Comparison of ENCODE assay signal across 17 cellular contexts in the genomic region with DNA sequence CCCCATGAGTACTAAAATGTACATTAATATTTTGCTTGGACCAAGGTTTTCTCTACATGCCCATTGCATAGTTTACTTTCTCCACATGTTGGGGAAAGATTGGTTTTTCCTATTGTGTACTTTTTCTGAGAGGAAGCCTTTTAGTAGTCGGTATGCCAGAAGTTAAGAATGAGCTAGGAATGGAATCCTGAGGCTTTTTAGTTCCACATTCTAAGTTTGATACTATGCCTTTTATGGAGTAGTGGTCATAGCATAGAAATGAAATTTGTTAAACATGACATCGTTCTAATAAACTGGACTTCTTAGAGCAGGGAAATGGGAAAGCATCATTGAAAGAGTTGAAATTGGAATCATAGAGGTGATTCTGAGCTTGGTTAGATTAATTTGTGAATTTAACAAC.
A peak's percentile ranks its signal among the peaks of the same experiment; 100 is the strongest.
DNase-seq lines count a peak whose midpoint lies in the region; ATAC-seq and TF ChIP-seq lines count a peak whose summit lies in the region.
"Had no signal": no experiment of that assay in that cellular context is flagged by ENCODE, and none has a peak within 500 bp of the region (broad histone marks: within the 10 kb centered on the region; RNA-seq: fewer than 3 reads in every experiment).

No MANE protein-coding gene starts in this region.

- H2AFZ ChIP-seq in IMR-90 (replicated peaks; ENCODE audit: low read length, poor library complexity) = no peak overlapping the region

- POLR2A ChIA-PET in IMR-90 (lab: Charles Lee; ENCODE audit: unreplicated experiment) = no interaction called here

- no peak overlapping the region for H2AK5ac ChIP-seq in IMR-90 (ENCODE audit: low read depth, low read length)

- ATAC-seq in IMR-90 (ENCODE audit: low read depth) = peak; percentile 78
- ATAC-seq: Right ventricle myocardium inferior had no signal

- H3K9me1 ChIP-seq in IMR-90 (ENCODE audit: insufficient read depth, low read length) = 0 out of 2 replicates have a peak, but pooled peaks cover 2% of the 10 kb centered on the region

- H3K9me3 Mint-ChIP-seq in Calu3 (ENCODE audit: low read depth, unreplicated experiment) = no peaks in the 10 kb centered on the region

- no peaks in the 10 kb centered on the region for H3K9me3 ChIP-seq in IMR-90 (ENCODE audit: control insufficient read depth, insufficient read depth, low read length)

- H3K27ac Mint-ChIP-seq in Calu3 (ENCODE audit: unreplicated experiment) = no peak overlapping the region
- H3K27ac Mint-ChIP-seq: CD14-positive monocyte had no signal

- peaks cover 4% of the 10 kb centered on the region for H3K36me3 ChIP-seq in IMR-90 (ENCODE audit: control insufficient read depth, insufficient read depth, low read length)
- no peaks in the 10 kb centered on the region for H3K36me3 ChIP-seq in rectal smooth muscle tissue (ENCODE audit: control insufficient read depth, insufficient read depth, low read length)

- TF ChIP-seq CTCF in IMR-90 (conservative IDR thresholded peaks at IDR 0.05; ENCODE audit: low read depth, low read length) = no peak
- TF ChIP-seq CTCF in Calu3 (IDR thresholded peaks at IDR 0.05; ENCODE audit: unreplicated experiment) = no peak

- H3K27ac ChIP-seq in IMR-90 (ENCODE audit: insufficient read depth, low read length) (peak overlapping the region; percentile 42; the same call in 1 of the 2 replicates), rectal smooth muscle tissue (ENCODE audit: low read depth, low read length) (peak overlapping the region; percentile 4)

- H3K9ac ChIP-seq in IMR-90 (ENCODE audit: low read depth, low read length) (no peak overlapping the region), rectal smooth muscle tissue (ENCODE audit: low read length) (no peak overlapping the region)

- peak overlapping the region; percentile 50; the same call in 1 of the 2 replicates for H3K4me2 ChIP-seq in IMR-90 (ENCODE audit: low read depth, low read length)

- no peak for TF ChIP-seq POLR2A in IMR-90 (IDR thresholded peaks at IDR 0.05; ENCODE audit: low read depth, low read length)

- peak; percentile 67 for DNase-seq in IMR-90
- peak; percentile 55 for DNase-seq in dedifferentiated amniotic fluid mesenchymal stem cell (ENCODE audit: extremely low spot score)
- DNase-seq in Calu3 = no peak
- DNase-seq in activated naive CD4-positive, alpha-beta T cell (lab: John Stamatoyannopoulos, UW) = no peak
- no peak for DNase-seq in D341Med (ENCODE audit: low spot score)
- DNase-seq in SKM-1 (lab: John Stamatoyannopoulos, UW; ENCODE audit: unreplicated experiment) = no peak
- DNase-seq: AML-193, COR-L47, DMS153, GF-D8, KBM-7, NCI-H1105 treated with DMSO at 0.1 percent for 48 hours, NCI-H1694, NCI-H2081 treated with DMSO at 0.1 percent for 48 hours had no signal

- no peaks in the 10 kb centered on the region for H3K27me3 Mint-ChIP-seq in Calu3 (ENCODE audit: unreplicated experiment)

- H3K56ac ChIP-seq in IMR-90 (ENCODE audit: extremely low read depth, insufficient read depth, low read length) = no peak overlapping the region

- H4K8ac ChIP-seq in IMR-90 (ENCODE audit: low read depth in 2 of 2, low read length in 2 of 2) = no peak overlapping the region; a peak in 1 of 4 replicates

- no peaks in the 10 kb centered on the region; the same call in 1 of the 2 replicates for H4K20me1 ChIP-seq in IMR-90 (ENCODE audit: insufficient read depth, low read length)

- no peak overlapping the region for H2BK120ac ChIP-seq in IMR-90 (ENCODE audit: low read depth, low read length)

- no peak overlapping the region for H3K4me3 ChIP-seq in IMR-90 (ENCODE audit: insufficient read depth, low read depth, low read length)
- no peak overlapping the region for H3K4me3 ChIP-seq in rectal smooth muscle tissue (ENCODE audit: low read length)

- peaks cover 22% of the 10 kb centered on the region for H3K4me1 Mint-ChIP-seq in Calu3 (ENCODE audit: low read depth, unreplicated experiment)

- no CpG with 5 or more reads among the region's 2 CpGs for WGBS in IMR-90 (ENCODE audit: extremely low coverage in 2 of 2, insufficient read length in 1 of 2), 2 experiments

- no peaks in the 10 kb centered on the region for H3K27me3 ChIP-seq in IMR-90 (ENCODE audit: control insufficient read depth, insufficient read depth, low read length)
- no peaks in the 10 kb centered on the region for H3K27me3 ChIP-seq in rectal smooth muscle tissue (ENCODE audit: control insufficient read depth, insufficient read depth, low read length)

- H2BK15ac ChIP-seq in IMR-90 (ENCODE audit: low read depth, low read length) = no peak overlapping the region

- dilution Hi-C loops in IMR-90 (cut with HindIII; ENCODE audit: low sequenced_read_pairs, unreplicated experiment) = no loop called here

- H4K5ac ChIP-seq in IMR-90 (ENCODE audit: low read depth, low read length) = no peak overlapping the region; the same call in 1 of the 2 replicates

- no peak overlapping the region for H2AK9ac ChIP-seq in IMR-90 (replicated peaks; ENCODE audit: low read depth, low read length, poor library complexity)

- TF ChIP-seq RAD21 in IMR-90 (IDR thresholded peaks at IDR 0.05; ENCODE audit: low read length) = no peak

- no peak overlapping the region; the same call in 1 of the 2 replicates for H3K18ac ChIP-seq in IMR-90 (ENCODE audit: low read depth, low read length)

- peak overlapping the region; percentile 38 for H2BK5ac ChIP-seq in IMR-90 (ENCODE audit: low read depth, low read length, poor library complexity, severe bottlenecking)

- peaks cover 24 to 34% of the 10 kb centered on the region in 2 experiments for H3K79me1 ChIP-seq in IMR-90 (ENCODE audit: low read depth in 1 of 2, low read length in 2 of 2)

- no peak overlapping the region for H3K23ac ChIP-seq in IMR-90 (ENCODE audit: low read depth, low read length)

- no peak overlapping the region for H3K4me3 Mint-ChIP-seq in Calu3 (ENCODE audit: low read depth, unreplicated experiment)
- H3K4me3 Mint-ChIP-seq: CD14-positive monocyte had no signal

- H2BK20ac ChIP-seq in IMR-90 (ENCODE audit: low read depth, low read length) = no peak overlapping the region

- CTCF ChIA-PET in IMR-90 (lab: Yijun Ruan, JAX) (interaction anchor here (0.6 kb wide), 1 partner anchor 113 kb away, joined by 5 read pairs; no protein-coding TSS in a partner anchor), Calu3 (lab: Charles Lee) (interaction anchor here (0.6 to 0.7 kb wide), 2 partner anchors 15 to 328 kb away, joined by 3 read pairs; no protein-coding TSS in a partner anchor)

- peaks cover 17% of the 10 kb centered on the region for H3K36me3 Mint-ChIP-seq in Calu3 (ENCODE audit: insufficient read depth, unreplicated experiment)

- H3K14ac ChIP-seq in IMR-90 (replicated peaks; ENCODE audit: low read depth, low read length) = no peak overlapping the region

- BruUV-seq in IMR-90 (replicated peaks; lab: Mats Ljungman, UMichigan) (no TSS peak), Calu3 (replicated peaks; lab: Mats Ljungman, UMichigan) (no TSS peak)

- in situ Hi-C loops in IMR-90 (cut with MboI; ENCODE audit: low sequenced_read_pairs) = no loop called here

- H4K91ac ChIP-seq in IMR-90 (ENCODE audit: insufficient read depth, low read depth, low read length) = no peak overlapping the region

- H3K4me1 ChIP-seq in IMR-90 (ENCODE audit: control insufficient read depth, insufficient read depth, low read length) (peaks cover 3% of the 10 kb centered on the region), rectal smooth muscle tissue (ENCODE audit: control insufficient read depth, insufficient read depth, low read length) (peaks cover 6% of the 10 kb centered on the region)

- H3K4ac ChIP-seq in IMR-90 (ENCODE audit: low read depth, low read length) = no peak overlapping the region

- intact Hi-C loops in IMR-90 (cut with micrococcal nuclease) (no loop called here), Calu3 (cut with micrococcal nuclease; ENCODE audit: unreplicated experiment) (no loop called here)

TF ChIP-seq in IMR-90, 13 proteins besides CTCF, POLR2A, EP300 and RAD21:
- TF ChIP-seq FOS (IDR thresholded peaks at IDR 0.05; ENCODE audit: low read depth, low read length) = no peak
- TF ChIP-seq BHLHE40 (IDR thresholded peaks at IDR 0.05; ENCODE audit: low read depth, low read length) = no peak
- no peak for TF ChIP-seq CHD1 (IDR thresholded peaks at IDR 0.05; ENCODE audit: low read depth, low read length)
- TF ChIP-seq MAZ (IDR thresholded peaks at IDR 0.05; ENCODE audit: borderline replicate concordance, low read depth, low read length) = no peak
- TF ChIP-seq CEBPB (IDR thresholded peaks at IDR 0.05; ENCODE audit: low read depth, low read length) = no peak
- TF ChIP-seq, protein P1, sequence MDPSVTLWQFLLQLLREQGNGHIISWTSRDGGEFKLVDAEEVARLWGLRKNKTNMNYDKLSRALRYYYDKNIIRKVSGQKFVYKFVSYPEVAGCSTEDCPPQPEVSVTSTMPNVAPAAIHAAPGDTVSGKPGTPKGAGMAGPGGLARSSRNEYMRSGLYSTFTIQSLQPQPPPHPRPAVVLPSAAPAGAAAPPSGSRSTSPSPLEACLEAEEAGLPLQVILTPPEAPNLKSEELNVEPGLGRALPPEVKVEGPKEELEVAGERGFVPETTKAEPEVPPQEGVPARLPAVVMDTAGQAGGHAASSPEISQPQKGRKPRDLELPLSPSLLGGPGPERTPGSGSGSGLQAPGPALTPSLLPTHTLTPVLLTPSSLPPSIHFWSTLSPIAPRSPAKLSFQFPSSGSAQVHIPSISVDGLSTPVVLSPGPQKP (IDR thresholded peaks at IDR 0.05; ENCODE audit: borderline replicate concordance, low read depth, low read length) = no peak
- no peak for TF ChIP-seq RCOR1 (IDR thresholded peaks at IDR 0.05; ENCODE audit: insufficient replicate concordance, low read length)
- no peak for TF ChIP-seq MXI1 (IDR thresholded peaks at IDR 0.05; ENCODE audit: borderline replicate concordance, low read depth, low read length)
- TF ChIP-seq, protein P2, sequence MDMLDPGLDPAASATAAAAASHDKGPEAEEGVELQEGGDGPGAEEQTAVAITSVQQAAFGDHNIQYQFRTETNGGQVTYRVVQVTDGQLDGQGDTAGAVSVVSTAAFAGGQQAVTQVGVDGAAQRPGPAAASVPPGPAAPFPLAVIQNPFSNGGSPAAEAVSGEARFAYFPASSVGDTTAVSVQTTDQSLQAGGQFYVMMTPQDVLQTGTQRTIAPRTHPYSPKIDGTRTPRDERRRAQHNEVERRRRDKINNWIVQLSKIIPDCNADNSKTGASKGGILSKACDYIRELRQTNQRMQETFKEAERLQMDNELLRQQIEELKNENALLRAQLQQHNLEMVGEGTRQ (IDR thresholded peaks at IDR 0.05; ENCODE audit: low read depth, low read length) = no peak
- no peak for TF ChIP-seq NFE2L2 (IDR thresholded peaks at IDR 0.05; ENCODE audit: low read depth, low read length)
- no peak for TF ChIP-seq RFX5 (IDR thresholded peaks at IDR 0.05; ENCODE audit: low read depth, low read length)
- no peak for TF ChIP-seq SMC3 (IDR thresholded peaks at IDR 0.05; ENCODE audit: low read depth, low read length)
- no peak for TF ChIP-seq MAFK (IDR thresholded peaks at IDR 0.05; ENCODE audit: low read depth, low read length)

Comparison
In these comparisons a context has a peak if more than half of its experiments do, and no peak if none do; other contexts are left out.
1. DNase-seq: peak in IMR-90 (single experiment) and dedifferentiated amniotic fluid mesenchymal stem cell (single experiment); none in Calu3 (single experiment), activated naive CD4-positive, alpha-beta T cell (0 of 4), D341Med (single experiment) and SKM-1 (single experiment).